9 cellular contexts compared by ENCODE assay signal in the genomic region with DNA sequence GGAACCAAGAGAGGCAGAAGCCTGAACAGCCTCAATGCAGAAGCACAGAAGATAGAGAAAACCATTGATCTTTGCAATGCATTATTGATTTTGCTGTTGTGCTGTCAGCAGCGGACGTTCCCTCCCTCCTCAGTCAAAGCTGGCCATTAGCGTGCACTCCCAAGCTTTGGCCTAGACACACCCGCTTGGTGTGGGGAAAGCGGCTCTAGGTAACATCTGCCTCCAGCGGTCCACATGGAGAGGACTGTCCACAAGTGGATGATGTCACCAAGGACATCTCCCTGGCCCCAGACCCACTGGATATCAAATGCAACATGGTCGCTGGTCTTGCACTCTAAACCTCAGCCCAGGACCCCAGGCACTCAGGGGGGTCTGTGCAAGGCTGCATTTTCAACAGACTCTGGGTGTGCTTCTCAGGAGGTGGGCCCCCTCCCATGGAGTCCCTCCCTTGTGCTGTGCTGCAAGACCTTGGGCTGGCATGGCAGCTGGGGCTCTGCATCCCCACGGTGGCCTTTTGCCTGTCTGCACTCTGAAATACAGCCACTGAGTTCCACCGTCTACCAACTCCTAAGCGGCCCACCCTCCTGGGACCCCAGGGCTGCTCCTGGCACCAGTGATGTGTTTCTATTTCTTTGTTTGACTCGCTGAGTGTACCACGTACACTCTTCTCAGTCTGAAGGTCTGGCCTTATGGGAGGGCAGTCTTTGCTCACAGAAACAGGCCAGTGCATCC. TPM values are rescaled to one million over a fixed set of nuclear protein-coding genes. Genes with fewer than 3 reads are reported as not detected.
DNase-seq lines count a peak whose midpoint lies in the region; ATAC-seq and TF ChIP-seq lines count a peak whose summit lies in the region.
"Had no signal": no experiment of that assay in that cellular context is flagged by ENCODE, and none has a peak within 500 bp of the region (broad histone marks: within the 10 kb centered on the region; RNA-seq: fewer than 3 reads in every experiment).

No MANE protein-coding gene starts in this region.

- no peaks in the 10 kb centered on the region for H4K20me1 ChIP-seq in neural cell (ENCODE audit: insufficient read depth)

- intact Hi-C loops in CD4-positive, alpha-beta memory T cell (cut with micrococcal nuclease): loop anchor here (2.0 kb wide), 1 partner anchor 13 kb away; no protein-coding TSS in a partner anchor
- intact Hi-C loops in breast epithelium (cut with DNase I; ENCODE audit: low total_unique reads): loop anchor here (5.0 kb wide), 1 partner anchor 1596 kb away; no protein-coding TSS in a partner anchor
- intact Hi-C loops in left colon (cut with DNase I, micrococcal nuclease): no loop called here

- peaks cover 72% of the 10 kb centered on the region for H3K79me2 ChIP-seq in neural cell (replicated peaks; ENCODE audit: insufficient read depth, low read length)

- peak overlapping the region; percentile 94 to 100 (median 98) for H3K4me3 Mint-ChIP-seq in CD4-positive, alpha-beta memory T cell

- no peaks in the 10 kb centered on the region for H3K9me3 ChIP-seq in CD4-positive, alpha-beta memory T cell (ENCODE audit: control insufficient read depth in 1 of 2, low read length in 2 of 2)
- H3K9me3 ChIP-seq in HUES6 (ENCODE audit: control insufficient read depth, insufficient read depth, low read depth, low read length) (no peaks in the 10 kb centered on the region), breast epithelium (no peaks in the 10 kb centered on the region), neural cell (ENCODE audit: low read length) (no peaks in the 10 kb centered on the region)

- no peaks in the 10 kb centered on the region for H3K36me3 ChIP-seq in CD4-positive, alpha-beta memory T cell (ENCODE audit: insufficient read depth, low read length)
- H3K36me3 ChIP-seq in HUES6 (ENCODE audit: control insufficient read depth, insufficient read depth, low read length) (no peaks in the 10 kb centered on the region), breast epithelium (no peaks in the 10 kb centered on the region), neural cell (ENCODE audit: insufficient read depth, low read length) (no peaks in the 10 kb centered on the region)

- H3K9me2 ChIP-seq in neural cell (ENCODE audit: insufficient read depth, low read length): no peaks in the 10 kb centered on the region

- no peak for ATAC-seq in left colon

- peak overlapping the region; percentile 87 to 98 (median 93) for H3K27ac Mint-ChIP-seq in CD4-positive, alpha-beta memory T cell

- DNase-seq in CD4-positive, alpha-beta memory T cell: no peak
- DNase-seq in breast epithelium (ENCODE audit: low spot score in 2 of 2) (no peak), GM10248 (ENCODE audit: extremely low spot score) (no peak), dermis blood vessel endothelial cell (no peak), NOMO-1 treated with DMSO at 0.1 percent for 48 hours (lab: John Stamatoyannopoulos, UW; ENCODE audit: unreplicated experiment) (no peak), left colon (no peak)
- DNase-seq: GDM1 had no signal

- H3K27ac ChIP-seq in CD4-positive, alpha-beta memory T cell (ENCODE audit: low read depth, low read length): peak overlapping the region; percentile 72
- no peak overlapping the region for H3K27ac ChIP-seq in HUES6 (ENCODE audit: low read depth, low read length)
- H3K27ac ChIP-seq in breast epithelium: peak overlapping the region in 1 of 2 donors; percentile 80
- peak overlapping the region; percentile 66 for H3K27ac ChIP-seq in neural cell (ENCODE audit: low read length)

- peak overlapping the region; percentile 76 for H3K4me2 ChIP-seq in neural cell (ENCODE audit: low read length)

- peaks cover 67 to 93% (median 79%) of the 10 kb centered on the region in 4 donors for H3K4me1 Mint-ChIP-seq in CD4-positive, alpha-beta memory T cell

- peak overlapping the region; percentile 89 to 98 for H3K4me3 ChIP-seq in CD4-positive, alpha-beta memory T cell (ENCODE audit: low read length in 2 of 2)
- H3K4me3 ChIP-seq in HUES6 (ENCODE audit: low read depth, low read length) (peak overlapping the region; percentile 59), breast epithelium (peak overlapping the region in 2 of 3 donors; percentile 88 to 96), neural cell (ENCODE audit: low read length) (peak overlapping the region; percentile 78)

- H3K36me3 Mint-ChIP-seq in CD4-positive, alpha-beta memory T cell: peaks cover 4 to 31% of the 10 kb centered on the region in 2 donors

- CTCF ChIA-PET in CD4-positive, alpha-beta memory T cell (lab: Charles Lee; ENCODE audit: partially characterized antibody): interaction anchor here (1.0 to 3.0 kb wide), 7 partner anchors 17 to 78 kb away, joined by 3 to 23 read pairs (median 4); no protein-coding TSS in a partner anchor
- CTCF ChIA-PET in GM10248 (lab: Yijun Ruan, JAX): interaction anchor here (0.7 to 2.5 kb wide), 4 partner anchors 22 to 85 kb away, joined by 3 to 12 read pairs (median 3); no protein-coding TSS in a partner anchor

- no peak for TF ChIP-seq EP300 in neural cell (conservative IDR thresholded peaks at IDR 0.05; ENCODE audit: poor library complexity, severe bottlenecking)

- peaks cover 86% of the 10 kb centered on the region for H3K4me1 ChIP-seq in CD4-positive, alpha-beta memory T cell (ENCODE audit: insufficient read depth, low read length)
- H3K4me1 ChIP-seq in HUES6 (ENCODE audit: control insufficient read depth, insufficient read depth, low read length) (peaks cover 60% of the 10 kb centered on the region), breast epithelium (peaks cover 6 to 8% of the 10 kb centered on the region in 2 donors)

- TF ChIP-seq CTCF in breast epithelium (IDR thresholded peaks at IDR 0.05): no peak
- no peak for TF ChIP-seq CTCF in neural cell (IDR thresholded peaks at IDR 0.05; ENCODE audit: poor library complexity, severe bottlenecking)
- no peak for TF ChIP-seq CTCF in GM10248 (IDR thresholded peaks at IDR 0.05; ENCODE audit: control extremely low read depth, extremely low read depth, low read depth, missing control alignments)

- no peak for TF ChIP-seq POLR2A in breast epithelium (IDR thresholded peaks at IDR 0.05)

- H3K9me3 Mint-ChIP-seq in CD4-positive, alpha-beta memory T cell: peaks cover 0 to 1% (median 0%) of the 10 kb centered on the region in 8 donors

- POLR2A ChIA-PET in CD4-positive, alpha-beta memory T cell (lab: Charles Lee; ENCODE audit: partially characterized antibody): interaction anchor here (0.9 to 3.0 kb wide), 22 partner anchors 14 to 90 kb away, joined by 3 to 25 read pairs (median 6); no protein-coding TSS in a partner anchor
- POLR2A ChIA-PET in GM10248 (lab: Yijun Ruan, JAX): interaction anchor here (0.7 kb wide), 1 partner anchor 29 kb away, joined by 5 read pairs; no protein-coding TSS in a partner anchor

- TF ChIP-seq RAD21 in neural cell (conservative IDR thresholded peaks at IDR 0.05): no peak

- no peaks in the 10 kb centered on the region for H3K27me3 ChIP-seq in CD4-positive, alpha-beta memory T cell (ENCODE audit: insufficient read depth, low read length)
- H3K27me3 ChIP-seq in HUES6 (ENCODE audit: control insufficient read depth, insufficient read depth, low read length) (no peaks in the 10 kb centered on the region; the same call in 1 of the 2 replicates), breast epithelium (no peaks in the 10 kb centered on the region), neural cell (ENCODE audit: insufficient read depth, low read depth, low read length) (no peaks in the 10 kb centered on the region)

- no peaks in the 10 kb centered on the region for H3F3A ChIP-seq in neural cell (ENCODE audit: insufficient read depth, low read length, poor library complexity, severe bottlenecking)

- H2AFZ ChIP-seq in neural cell (ENCODE audit: low read depth, low read length): no peak overlapping the region

- H3K27me3 Mint-ChIP-seq in CD4-positive, alpha-beta memory T cell: no peaks in the 10 kb centered on the region

- H3K9ac ChIP-seq in HUES6 (ENCODE audit: low read length) (no peak overlapping the region), neural cell (ENCODE audit: low read length) (peak overlapping the region; percentile 93)

TF ChIP-seq in neural cell, 6 proteins besides CTCF, POLR2A, EP300 and RAD21:
- TF ChIP-seq SMC3 (conservative IDR thresholded peaks at IDR 0.05; ENCODE audit: poor library complexity): no peak
- TF ChIP-seq REST (IDR thresholded peaks at IDR 0.05; ENCODE audit: borderline replicate concordance): no peak
- TF ChIP-seq POLR2AphosphoS5 (IDR thresholded peaks at IDR 0.05): no peak

RNA-seq across cellular contexts. Expression of gene SEMA4D, which starts 1.9 kb away (rescaled TPM):
- 100 to 1,000 TPM; 393 to 410 TPM for total RNA-seq in CD4-positive, alpha-beta memory T cell
- 100 to 1,000 TPM in 1 of 2 donors, 10 to 100 TPM in 1; 49.5 to 166 TPM for polyA plus RNA-seq in CD4-positive, alpha-beta memory T cell
- total RNA-seq in breast epithelium (10 to 100 TPM in 2 of 3 donors, 1 to 10 TPM in 1; 9.9 to 24.6 (median 16.1) TPM), dermis blood vessel endothelial cell (2.9 and 8.1 TPM in 2 replicates), left colon (10 to 100 TPM; 18.9 to 21.2 TPM)
- 34.0 and 40.9 TPM in 2 replicates for polyA plus RNA-seq in neural cell
- polyA minus RNA-seq in neural cell: 47.5 and 67.0 TPM in 2 replicates

Comparison
In these comparisons a context has a peak if more than half of its experiments do, and no peak if none do; other contexts are left out.
1. RNA of gene SEMA4D, which starts 1.9 kb away (total RNA-seq): 393 to 410 TPM in CD4-positive, alpha-beta memory T cell; 18.9 to 21.2 TPM in left colon, 9.9 to 24.6 TPM in breast epithelium and 2.9 to 8.1 TPM in dermis blood vessel endothelial cell; every median in the first group is over 10 times any median in the second.
2. intact Hi-C loops: an anchor here in CD4-positive, alpha-beta memory T cell (2.0 kb wide) and breast epithelium (5.0 kb wide); none called in left colon.
3. Peak in every context shown above with its lines, with median percentiles within 50 percentile points of each other: H3K4me3 ChIP-seq.